ENCODE assay signal across 8 cellular contexts in the genomic region with DNA sequence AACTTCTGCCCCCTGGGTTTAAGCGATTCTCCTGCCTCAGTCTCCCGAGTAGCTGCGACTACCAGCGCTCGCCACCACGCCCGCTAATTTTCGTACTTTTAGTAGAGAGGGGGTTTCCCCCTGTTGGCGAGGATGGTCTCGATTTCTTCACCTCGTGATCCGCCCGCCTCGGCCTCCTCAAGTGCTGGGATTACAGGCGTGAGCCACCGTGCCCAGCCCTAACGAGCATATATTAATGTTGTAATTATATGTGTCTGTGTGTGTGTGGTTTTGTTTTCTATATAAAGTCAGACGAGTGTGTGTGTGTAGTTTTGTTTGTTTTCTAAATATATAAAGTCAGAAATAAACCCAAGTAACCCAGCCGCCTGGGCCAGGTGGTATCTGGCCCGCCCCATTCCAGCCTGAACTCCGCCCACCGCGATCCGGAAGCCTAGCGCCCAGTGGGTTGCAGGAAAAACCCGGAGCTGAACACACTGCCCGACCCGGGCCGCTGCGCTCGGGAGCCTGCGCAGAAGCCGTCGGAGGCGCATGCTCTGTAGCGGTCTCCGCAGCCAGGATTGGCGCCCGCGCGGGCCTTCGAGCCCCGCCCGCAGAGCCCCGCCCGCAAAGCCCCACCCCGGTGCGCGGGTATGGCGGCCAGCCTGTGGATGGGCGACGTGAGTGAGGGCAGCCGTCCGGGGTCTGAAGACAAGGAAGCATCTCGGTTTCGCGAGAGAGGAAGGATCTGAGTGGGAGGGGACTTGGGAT. TPM values are rescaled to one million over a fixed set of nuclear protein-coding genes. Genes with fewer than 3 reads are reported as not detected.
DNase-seq lines count a peak whose midpoint lies in the region; ATAC-seq and TF ChIP-seq lines count a peak whose summit lies in the region.

A gene (plus strand): TSS at position 604 of the 747 bp plus-strand sequence. CDS start 26 bp downstream, at position 630.

- H3K36me3 ChIP-seq in left lung, result peaks cover 0 to 30% of the 10 kb centered on the region in 2 donors

- peak; percentile 92 for ATAC-seq in GM19397 (IDR thresholded peaks at IDR 0.05; ENCODE audit: unreplicated experiment)
- peak; percentile 86 for ATAC-seq in HG03565 (IDR thresholded peaks at IDR 0.05; ENCODE audit: unreplicated experiment)
- peak; percentile 98 for ATAC-seq in left lung

- peaks cover 7 to 23% of the 10 kb centered on the region in 2 donors for H3K4me1 ChIP-seq in left lung

- H3K9me3 ChIP-seq in left lung, result no peaks in the 10 kb centered on the region

- H3K27ac ChIP-seq in left lung, result peak within 1 kb of the TSS; percentile 78 to 83

- intact Hi-C loops in left lung (cut with DNase I), result no loop called here

- peak within 1 kb of the TSS; percentile 85 to 92 for H3K4me3 ChIP-seq in left lung

- no peaks in the 10 kb centered on the region for H3K27me3 ChIP-seq in left lung

- DNase-seq in CD1c-positive myeloid dendritic cell (ENCODE audit: extremely low spot score), result peak; percentile 98
- DNase-seq in NCI-H774 (lab: John Stamatoyannopoulos, UW), result peak; percentile 89
- peak; percentile 97 for DNase-seq in activated CD4-positive, alpha-beta T cell treated with anti-CD3 and anti-CD28 coated beads, Interleukin-2, amount 50 U/mL, for 4 hours
- peak; percentile 98 for DNase-seq in dermis blood vessel endothelial cell
- peak; percentile 98 to 99 for DNase-seq in left lung
- peak; percentile 96 for DNase-seq in stimulated activated CD4-positive, alpha-beta T cell treated with anti-CD3 and anti-CD28 coated beads, Interleukin-2, amount 100 ng/mL, for 4 hours (ENCODE audit: low read depth)

- TF ChIP-seq CTCF in left lung (IDR thresholded peaks at IDR 0.05), result no peak

RNA-seq across cellular contexts. Expression of the gene that starts here (rescaled TPM):
- 20.6 and 28.2 TPM in 2 replicates for total RNA-seq in dermis blood vessel endothelial cell
- total RNA-seq in left lung, result 10 to 100 TPM; 26.1 to 27.0 TPM

Comparison
In these comparisons a context has a peak if more than half of its experiments do, and no peak if none do; other contexts are left out.
1. Peak in every context shown above with its lines: DNase-seq, ATAC-seq, H3K4me3 ChIP-seq and H3K27ac ChIP-seq.